13 cellular contexts compared by ENCODE assay signal in genomic region chrX:52496419-52496772, GRCh38. TPM values are rescaled to one million over a fixed set of nuclear protein-coding genes. Genes with fewer than 3 reads are reported as not detected.
"Had no signal": no experiment of that assay in that cellular context is flagged by ENCODE, and none has a peak within 500 bp of the region (broad histone marks: within the 10 kb centered on the region; RNA-seq: fewer than 3 reads in every experiment).

No MANE protein-coding gene starts in this region.

RNA-seq across cellular contexts. Expression of gene XAGE1A, which starts 0.8 kb away (rescaled TPM):
- total RNA-seq: stomach, subcutaneous adipose tissue, suprapubic skin, temporal lobe, thoracic aorta, thyroid gland, tibial nerve, transverse colon, ureter, urinary bladder, uterus, vagina had no signal
- polyA plus RNA-seq: stomach, thymus, urinary bladder had no signal

RNA-seq across cellular contexts. Expression of gene XAGE1B, which starts 20.5 kb away (rescaled TPM):
- total RNA-seq: stomach, subcutaneous adipose tissue, suprapubic skin, temporal lobe, thoracic aorta, thyroid gland, tibial nerve, transverse colon, ureter, urinary bladder, uterus, vagina had no signal
- polyA plus RNA-seq: stomach, urinary bladder had no signal
